Comparison of ENCODE assay signal across 12 cellular contexts in the genomic region with DNA sequence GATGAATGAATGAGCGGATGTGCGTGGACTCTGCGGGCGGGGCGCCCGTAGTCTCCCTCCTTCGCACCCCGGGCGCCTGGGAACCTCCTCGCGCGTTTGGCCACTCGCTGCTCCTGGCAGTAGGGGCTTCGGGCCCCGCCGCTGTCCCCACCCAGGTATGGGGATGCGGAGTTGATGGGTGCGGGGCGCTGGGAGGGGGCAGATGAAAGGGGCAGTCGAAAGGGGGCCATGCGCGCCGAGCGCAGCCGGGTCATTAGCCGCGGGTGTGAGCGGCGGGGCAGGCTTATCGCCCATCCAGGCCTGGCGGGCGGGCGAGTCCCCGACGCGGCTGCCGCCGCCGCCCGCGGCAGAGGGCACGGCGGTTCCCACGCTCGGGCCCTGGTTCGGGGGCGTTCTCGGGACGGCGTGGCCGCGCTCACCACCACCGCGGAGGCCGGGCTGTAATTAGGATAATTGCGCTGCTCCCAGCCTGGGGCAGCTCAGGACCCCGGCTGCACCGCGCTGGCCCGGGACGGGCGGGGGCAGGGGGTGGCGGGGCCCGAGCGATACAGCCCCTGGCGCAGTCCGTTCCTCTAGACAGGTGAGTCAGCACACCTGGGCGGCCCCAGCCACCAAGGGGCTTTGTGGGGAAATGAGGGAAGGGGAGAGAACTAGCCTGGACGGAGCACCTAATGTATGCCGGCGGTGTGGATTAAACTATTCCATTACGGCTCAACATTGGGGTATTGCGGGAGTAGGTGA. TPM values are rescaled to one million over a fixed set of nuclear protein-coding genes. Genes with fewer than 3 reads are reported as not detected.
DNase-seq lines count a peak whose midpoint lies in the region; ATAC-seq and TF ChIP-seq lines count a peak whose summit lies in the region.
"Had no signal": no experiment of that assay in that cellular context is flagged by ENCODE, and none has a peak within 500 bp of the region (broad histone marks: within the 10 kb centered on the region; RNA-seq: fewer than 3 reads in every experiment).

No MANE protein-coding gene starts in this region.

- H3K9me3 ChIP-seq in GM23248 (ENCODE audit: low read depth): no peaks in the 10 kb centered on the region

- no peaks in the 10 kb centered on the region for H4K20me1 ChIP-seq in GM23248 (ENCODE audit: insufficient read depth)

- no peaks in the 10 kb centered on the region for H3K36me3 Mint-ChIP-seq in activated naive CD8-positive, alpha-beta T cell
- H3K36me3 Mint-ChIP-seq in progenitor cell of endocrine pancreas (ENCODE audit: insufficient read depth): no peaks in the 10 kb centered on the region

- no peak overlapping the region for H3K9ac ChIP-seq in GM23248

- H3K36me3 ChIP-seq in GM23248 (ENCODE audit: low read depth): no peaks in the 10 kb centered on the region
- H3K36me3 ChIP-seq: spleen had no signal

- H3K4me2 ChIP-seq in GM23248 (ENCODE audit: unreplicated experiment): peak overlapping the region; percentile 16

- ATAC-seq in left ventricle myocardium superior (peak; percentile 36), GM18861 (IDR thresholded peaks at IDR 0.05; ENCODE audit: unreplicated experiment) (no peak)

- peaks cover 32% of the 10 kb centered on the region for H3K27me3 Mint-ChIP-seq in activated naive CD8-positive, alpha-beta T cell
- peaks cover 38% of the 10 kb centered on the region for H3K27me3 Mint-ChIP-seq in progenitor cell of endocrine pancreas

- peak overlapping the region; percentile 47 for H3K4me3 ChIP-seq in GM23248

- TF ChIP-seq CTCF in progenitor cell of endocrine pancreas (IDR thresholded peaks at IDR 0.05; ENCODE audit: unreplicated experiment): no peak

- in situ Hi-C loops in GM23248 (cut with MboI): no loop called here

- H3K27me3 ChIP-seq in GM23248 (replicated peaks; ENCODE audit: insufficient read depth): no peaks in the 10 kb centered on the region

- peaks cover 4% of the 10 kb centered on the region for H3K4me1 Mint-ChIP-seq in activated naive CD8-positive, alpha-beta T cell (ENCODE audit: low read depth)
- H3K4me1 Mint-ChIP-seq in progenitor cell of endocrine pancreas (ENCODE audit: low read depth): peaks cover 2% of the 10 kb centered on the region

- no peaks in the 10 kb centered on the region for H3F3A ChIP-seq in GM23248 (ENCODE audit: insufficient read depth)

- no peaks in the 10 kb centered on the region for H3K9me2 ChIP-seq in GM23248 (ENCODE audit: insufficient read depth)

- WGBS in GM23248 (ENCODE audit: low coverage in 1 of 2, low lambda C conversion rate in 2 of 2, missing lambda C conversion rate in 2 of 2), 2 experiments: 27 to 31% methylated on average over 47 to 67 of the region's 73 CpGs

- no peak overlapping the region for H3K27ac Mint-ChIP-seq in activated naive CD8-positive, alpha-beta T cell
- no peak overlapping the region for H3K27ac Mint-ChIP-seq in progenitor cell of endocrine pancreas

- peak overlapping the region; percentile 66 for H2AFZ ChIP-seq in GM23248

- peak; percentile 29 for DNase-seq in GM23248
- DNase-seq in left ventricle myocardium superior: no peak
- no peak for DNase-seq in progenitor cell of endocrine pancreas (ENCODE audit: low spot score, unreplicated experiment)
- DNase-seq in NCI-H2029 (lab: John Stamatoyannopoulos, UW): no peak
- DNase-seq in LoVo (ENCODE audit: low spot score): no peak
- DNase-seq: activated gamma-delta T cell, DMS79, mammary epithelial cell, NCI-H1417 treated with DMSO at 0.1 percent for 48 hours, spleen had no signal

- no peaks in the 10 kb centered on the region for H3K9me3 Mint-ChIP-seq in activated naive CD8-positive, alpha-beta T cell (ENCODE audit: low read depth)
- no peaks in the 10 kb centered on the region for H3K9me3 Mint-ChIP-seq in progenitor cell of endocrine pancreas (ENCODE audit: low read depth)

- H3K4me3 Mint-ChIP-seq in activated naive CD8-positive, alpha-beta T cell: peak overlapping the region; percentile 58
- peak overlapping the region; percentile 60 for H3K4me3 Mint-ChIP-seq in progenitor cell of endocrine pancreas (ENCODE audit: low read depth)

- no peaks in the 10 kb centered on the region for H3K79me2 ChIP-seq in GM23248 (ENCODE audit: insufficient read depth)

- no peak overlapping the region for H3K27ac ChIP-seq in GM23248
- H3K27ac ChIP-seq: spleen had no signal

- H3K4me1 ChIP-seq in GM23248 (ENCODE audit: insufficient read depth): no peaks in the 10 kb centered on the region

- intact Hi-C loops in left ventricle myocardium superior (cut with micrococcal nuclease): no loop called here

RNA-seq across cellular contexts. Expression of gene CITED4, which starts 22.1 kb away (rescaled TPM):
- total RNA-seq in GM23248 (2014; rRNA removed; shearing (Covaris generic)): not detected in 2 replicates
- polyA plus RNA-seq in GM23248 (2016; fragmentation: Nextera tagmentation; extraction: Ambion mirVana): 0.19 TPM in 1 of 2 replicates, not detected in the other
- total RNA-seq in left ventricle myocardium superior (45.4 TPM), progenitor cell of endocrine pancreas (27.8 and 30.8 TPM in 2 replicates)

Comparison
In these comparisons a context has a peak if more than half of its experiments do, and no peak if none do; other contexts are left out.
1. RNA of gene CITED4, which starts 22.1 kb away (total RNA-seq): 45.4 TPM in left ventricle myocardium superior (single experiment) and 27.8 to 30.8 TPM in progenitor cell of endocrine pancreas; not detected in GM23248; every median in the first group is over 10 times any median in the second.